Comparison of ENCODE assay signal across 24 cellular contexts in genomic region chr11:97871816-97872215, GRCh38.
DNase-seq lines count a peak whose midpoint lies in the region; ATAC-seq, FAIRE-seq and TF ChIP-seq lines count a peak whose summit lies in the region.
"Had no signal": no experiment of that assay in that cellular context is flagged by ENCODE, and none has a peak within 500 bp of the region (broad histone marks: within the 10 kb centered on the region; RNA-seq: fewer than 3 reads in every experiment).

No MANE protein-coding gene starts in this region.

- H3K4me2 ChIP-seq in GM23338 (no peak overlapping the region), K562 (ENCODE audit: insufficient read depth, low read length) (no peak overlapping the region)
- H3K4me2 ChIP-seq: A549; BLaER1 treated with 17β-estradiol and CSF1 and Interleukin-3, amounts not matched to agents 10 nM and 100 nM had no signal

- H3K4me1 ChIP-seq in GM23338 (ENCODE audit: insufficient read depth) = no peaks in the 10 kb centered on the region
- H3K4me1 ChIP-seq in K562 (replicated peaks in 1 of 2; ENCODE audit: control insufficient read depth in 2 of 2, insufficient read depth in 2 of 2, low read length in 2 of 2) = no peaks in the 10 kb centered on the region; a peak in 1 of 5 replicates
- H3K4me1 ChIP-seq in vagina = no peaks in the 10 kb centered on the region
- H3K4me1 ChIP-seq: A549; BE2C; BLaER1 treated with 17β-estradiol and CSF1 and Interleukin-3, amounts not matched to agents 10 nM and 100 nM had no signal

- TF ChIP-seq POLR2A in K562 (conservative IDR thresholded peaks at IDR 0.05) = no peak
- no peak for TF ChIP-seq POLR2A in vagina (IDR thresholded peaks at IDR 0.05)

- TF ChIP-seq RAD21 in K562 (CRISPR knock-in tag; conservative IDR thresholded peaks at IDR 0.05 in 1 of 2, IDR thresholded peaks at IDR 0.05 in 1 of 2) = no peak

- H3K4me3 ChIP-seq in GM23338 = no peak overlapping the region
- no peak overlapping the region for H3K4me3 ChIP-seq in K562
- H3K4me3 ChIP-seq in vagina = no peak overlapping the region
- H3K4me3 ChIP-seq: A549; BLaER1 treated with 17β-estradiol and CSF1 and Interleukin-3, amounts not matched to agents 10 nM and 100 nM had no signal

- 0 out of 2 replicates have a peak, but pooled peaks cover under 1% of the 10 kb centered on the region for H3K9me2 ChIP-seq in GM23338 (ENCODE audit: insufficient read depth)

- H3K36me3 ChIP-seq in GM23338 (ENCODE audit: insufficient read depth) (no peaks in the 10 kb centered on the region), K562 (ENCODE audit: control insufficient read depth, insufficient read depth, low read length) (no peaks in the 10 kb centered on the region), vagina (no peaks in the 10 kb centered on the region)
- H3K36me3 ChIP-seq: BE2C; BLaER1 treated with 17β-estradiol and CSF1 and Interleukin-3, amounts not matched to agents 10 nM and 100 nM had no signal

- H3K9ac ChIP-seq in K562 (ENCODE audit: insufficient read depth in 1 of 2, low read depth in 2 of 2, low read length in 2 of 2) = no peak overlapping the region
- H3K9ac ChIP-seq: BLaER1 treated with 17β-estradiol and CSF1 and Interleukin-3, amounts not matched to agents 10 nM and 100 nM had no signal

- TF ChIP-seq EP300 in K562 (IDR thresholded peaks at IDR 0.05; ENCODE audit: low read length) = no peak

- intact Hi-C loops in K562 (cut with micrococcal nuclease) = no loop called here
- intact Hi-C loops in Right ventricle myocardium inferior (cut with DNase I) = no loop called here
- intact Hi-C loops in vagina (cut with DNase I) = no loop called here

- TF ChIP-seq CTCF in GM23338 (conservative IDR thresholded peaks at IDR 0.05; ENCODE audit: low read depth in 2 of 2) = no peak
- no peak for TF ChIP-seq CTCF in K562 (IDR thresholded peaks at IDR 0.05 in 2 of 3, conservative IDR thresholded peaks at IDR 0.05 in 1 of 3; ENCODE audit: insufficient read depth in 2 of 3, low read depth in 1 of 3, low read length in 3 of 3)
- no peak for TF ChIP-seq CTCF in vagina (IDR thresholded peaks at IDR 0.05)

- H3K9me3 Mint-ChIP-seq in GM23338 = 0 out of 3 replicates have a peak, but pooled peaks cover 6% of the 10 kb centered on the region

- H3K9me1 ChIP-seq in K562 (ENCODE audit: control insufficient read depth, insufficient read depth, low read length) = no peaks in the 10 kb centered on the region

- FAIRE-seq in K562 (lab: Jason Lieb, UNC) = no peak
- FAIRE-seq: A549, GM12891, GM18507 had no signal

- H3K36me3 Mint-ChIP-seq in GM23338 (ENCODE audit: low read depth) = no peaks in the 10 kb centered on the region
- H3K36me3 Mint-ChIP-seq: CD4-positive, alpha-beta memory T cell had no signal

- CTCF ChIA-PET in K562 (lab: Yijun Ruan, JAX; ENCODE audit: low intra/inter-chr PET ratio) = no interaction called here

- H4K20me1 ChIP-seq in GM23338 (replicated peaks; ENCODE audit: insufficient read depth) (no peaks in the 10 kb centered on the region), K562 (replicated peaks; ENCODE audit: control insufficient read depth, insufficient read depth, low read length) (no peaks in the 10 kb centered on the region)
- H4K20me1 ChIP-seq: BLaER1 treated with 17β-estradiol and CSF1 and Interleukin-3, amounts not matched to agents 10 nM and 100 nM had no signal

- in situ Hi-C loops in K562 (cut with MboI) = no loop called here

- BruUV-seq in K562 (replicated peaks; lab: Mats Ljungman, UMichigan) = no TSS peak

- H3K4me1 Mint-ChIP-seq in GM23338 = peaks cover 4% of the 10 kb centered on the region; the same call in 1 of the 3 replicates
- H3K4me1 Mint-ChIP-seq: CD4-positive, alpha-beta memory T cell had no signal

- H3K4me3 Mint-ChIP-seq in GM23338 = no peak overlapping the region
- H3K4me3 Mint-ChIP-seq: CD4-positive, alpha-beta memory T cell had no signal

- H3K27ac Mint-ChIP-seq in GM23338 = no peak overlapping the region
- H3K27ac Mint-ChIP-seq: CD4-positive, alpha-beta memory T cell had no signal

- H3K27me3 ChIP-seq in GM23338 (ENCODE audit: insufficient read depth) (no peaks in the 10 kb centered on the region), K562 (ENCODE audit: control insufficient read depth in 2 of 2, insufficient read depth in 2 of 2, low read length in 2 of 2) (no peaks in the 10 kb centered on the region), vagina (no peaks in the 10 kb centered on the region)
- H3K27me3 ChIP-seq: BE2C had no signal

- no peaks in the 10 kb centered on the region for H3F3A ChIP-seq in GM23338 (replicated peaks; ENCODE audit: low read depth)

- H3K27me3 Mint-ChIP-seq in GM23338 (ENCODE audit: insufficient read depth, low read depth, poor library complexity) = peaks cover 1% of the 10 kb centered on the region
- H3K27me3 Mint-ChIP-seq: CD4-positive, alpha-beta memory T cell had no signal

- H3K79me2 ChIP-seq in GM23338 (replicated peaks; ENCODE audit: insufficient read depth) = no peaks in the 10 kb centered on the region
- no peaks in the 10 kb centered on the region for H3K79me2 ChIP-seq in K562 (ENCODE audit: control insufficient read depth, insufficient read depth, low read length)

- no peak overlapping the region for H3K27ac ChIP-seq in GM23338 (ENCODE audit: low read depth)
- H3K27ac ChIP-seq in K562 (ENCODE audit: extremely low read depth, low read depth, low read length) = no peak overlapping the region
- H3K27ac ChIP-seq in vagina = no peak overlapping the region
- H3K27ac ChIP-seq: A549; BLaER1 treated with 17β-estradiol and CSF1 and Interleukin-3, amounts not matched to agents 10 nM and 100 nM had no signal

- DNase-seq in GM23338 (ENCODE audit: low spot score) (no peak), OCI-M1 (lab: John Stamatoyannopoulos, UW) (peak; percentile 62), K562 (ENCODE audit: extremely low read depth in 1 of 4, low spot score in 3 of 4) (no peak), Right ventricle myocardium inferior (ENCODE audit: missing footprints) (no peak), vagina (ENCODE audit: extremely low spot score in 2 of 2) (no peak), NCI-H2196 (lab: John Stamatoyannopoulos, UW; ENCODE audit: unreplicated experiment) (no peak)
- DNase-seq: 8988T; ACHN; AML-193; BE2C; Calu3; CD4-positive, alpha-beta memory T cell; COR-L47; DMS53; DMS79 treated with DMSO at 0.1 percent for 48 hours; GF-D8; GOT3; H7; HCEC 1CT had no signal

- H2AFZ ChIP-seq in GM23338 (0 out of 2 replicates have a peak overlapping the region, but pooled peaks have one; percentile 7), K562 (ENCODE audit: low read depth, low read length) (peak overlapping the region; percentile 17; the same call in 1 of the 2 replicates)

- ATAC-seq in GM23338 (no peak), K562 (no peak), Right ventricle myocardium inferior (no peak), esophagus mucosa (no peak)
- ATAC-seq: A549 had no signal

- no peaks in the 10 kb centered on the region for H3K9me3 ChIP-seq in K562 (replicated peaks; ENCODE audit: control insufficient read depth, insufficient read depth, low read depth, low read length)
- no peaks in the 10 kb centered on the region for H3K9me3 ChIP-seq in vagina
- H3K9me3 ChIP-seq: A549, BE2C had no signal

- POLR2A ChIA-PET in K562 (lab: Yijun Ruan, JAX) = no interaction called here

TF ChIP-seq in GM23338, 12 proteins besides CTCF, POLR2A, EP300 and RAD21 (continues in another document):
- TF ChIP-seq ZNF331 (CRISPR knock-in tag; IDR thresholded peaks at IDR 0.05; ENCODE audit: low read depth) (no peak), EZH2 (IDR thresholded peaks at IDR 0.05; ENCODE audit: low read depth, unreplicated experiment) (no peak), EZH2phosphoT487 (IDR thresholded peaks at IDR 0.05; ENCODE audit: unreplicated experiment) (no peak)

TF ChIP-seq in K562, 482 proteins besides CTCF, POLR2A, EP300 and RAD21 (continues in another document):
- TF ChIP-seq ARID1B (IDR thresholded peaks at IDR 0.05) = no peak
- no peak for TF ChIP-seq ZNF699 (CRISPR knock-in tag; IDR thresholded peaks at IDR 0.05; ENCODE audit: insufficient replicate concordance)
- no peak for TF ChIP-seq ZNF449 (CRISPR knock-in tag; IDR thresholded peaks at IDR 0.05)
- no peak for TF ChIP-seq JUND (IDR thresholded peaks at IDR 0.05; ENCODE audit: borderline replicate concordance, low read depth, low read length)
- TF ChIP-seq JUND (tag; IDR thresholded peaks at IDR 0.05; ENCODE audit: borderline replicate concordance, low read depth, low read length) = no peak
- no peak for TF ChIP-seq MTF1 (CRISPR knock-in tag; IDR thresholded peaks at IDR 0.05; ENCODE audit: borderline replicate concordance)
- no peak for TF ChIP-seq ERF (CRISPR knock-in tag; IDR thresholded peaks at IDR 0.05)
- no peak for TF ChIP-seq TRIM25 (IDR thresholded peaks at IDR 0.05; ENCODE audit: borderline replicate concordance)
